ENCODE assay signal across 22 cellular contexts in the genomic region with DNA sequence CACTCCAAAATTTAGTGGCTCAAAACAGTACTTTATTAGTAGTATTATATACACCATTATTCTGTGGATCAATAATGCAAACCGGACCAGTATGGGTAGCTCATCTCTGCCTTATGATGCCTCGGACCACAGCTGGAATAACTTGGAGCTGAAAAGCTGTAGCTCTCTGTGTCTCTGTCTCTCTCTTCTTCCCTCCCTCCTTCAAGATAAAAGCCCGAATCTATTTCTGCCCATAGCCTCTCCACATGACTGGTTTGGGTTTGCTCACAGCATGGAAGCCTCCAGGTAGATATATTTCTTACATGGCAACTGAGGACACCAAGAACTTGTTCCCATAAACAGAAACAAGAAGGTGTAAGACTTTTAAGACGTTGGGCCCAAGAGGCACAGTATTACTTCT.
DNase-seq lines count a peak whose midpoint lies in the region; ATAC-seq, FAIRE-seq and TF ChIP-seq lines count a peak whose summit lies in the region.
"Had no signal": no experiment of that assay in that cellular context is flagged by ENCODE, and none has a peak within 500 bp of the region (broad histone marks: within the 10 kb centered on the region; RNA-seq: fewer than 3 reads in every experiment).

No MANE protein-coding gene starts in this region.

- no peak for DNase-seq in GM23248
- peak; percentile 52 for DNase-seq in NCI-H146 (lab: John Stamatoyannopoulos, UW)
- DNase-seq in H1 (ENCODE audit: low read depth in 1 of 2, low spot score in 2 of 2), result no peak
- DNase-seq in smooth muscle cell (lab: John Stamatoyannopoulos, UW; ENCODE audit: unreplicated experiment), result no peak
- no peak for DNase-seq in activated CD4-positive, alpha-beta T cell treated with anti-CD3 and anti-CD28 coated beads, Interleukin-2, amount 50 U/mL, for 4 hours
- DNase-seq in ovary, result no peak
- no peak for DNase-seq in stimulated activated naive CD8-positive, alpha-beta T cell treated with anti-CD3 and anti-CD28 coated beads, Interleukin-15, amount 100 ng/mL, for 72 hours
- DNase-seq: AML-193; CD4-positive, alpha-beta T cell; GDM1; MG63; NCI-H1105 treated with DMSO at 0.1 percent for 48 hours; NCI-H1694; NCI-H2029 treated with DMSO at 0.1 percent for 48 hours; NCI-H446 treated with DMSO at 0.1 percent for 48 hours; NCI-H526; Peyer's patch; SHP77 treated with DMSO at 0.1 percent for 48 hours had no signal

- no peaks in the 10 kb centered on the region for H3K9me2 ChIP-seq in GM23248 (ENCODE audit: insufficient read depth)

- no peak for ATAC-seq in stimulated activated naive CD8-positive, alpha-beta T cell treated with anti-CD3 and anti-CD28 coated beads, Interleukin-15, amount 100 ng/mL, for 72 hours
- ATAC-seq: GM12878 had no signal

- TF ChIP-seq EP300 in H1 (IDR thresholded peaks at IDR 0.05; ENCODE audit: borderline replicate concordance in 1 of 2, low read depth in 2 of 2, low read length in 2 of 2), result no peak
- no peak for TF ChIP-seq EP300 in ovary (IDR thresholded peaks at IDR 0.05)

- H4K91ac ChIP-seq in H1 (replicated peaks; ENCODE audit: insufficient read length, low read length), result no peak overlapping the region

- no peak overlapping the region for H2BK5ac ChIP-seq in H1 (ENCODE audit: low read depth, low read length)

- H3K79me1 ChIP-seq in H1 (ENCODE audit: low read depth, low read length), result no peaks in the 10 kb centered on the region

- H2BK120ac ChIP-seq in H1 (replicated peaks; ENCODE audit: low read depth, low read length), result no peak overlapping the region

- H2AK5ac ChIP-seq in H1 (ENCODE audit: low read depth, low read length), result no peak overlapping the region

- H3K27me3 Mint-ChIP-seq in stimulated activated naive CD8-positive, alpha-beta T cell treated with anti-CD3 and anti-CD28 coated beads, Interleukin-15, amount 100 ng/mL, for 72 hours, result peaks cover 38% of the 10 kb centered on the region
- H3K27me3 Mint-ChIP-seq: CD4-positive, alpha-beta T cell had no signal

- H3K4ac ChIP-seq in H1 (replicated peaks; ENCODE audit: insufficient read length, low read depth, low read length), result no peak overlapping the region

- in situ Hi-C loops in GM23248 (cut with MboI), result no loop called here

- no peak overlapping the region for H4K8ac ChIP-seq in H1 (ENCODE audit: extremely low read depth, insufficient read depth, low read length)

- TF ChIP-seq POLR2A in H1 (IDR thresholded peaks at IDR 0.05; ENCODE audit: control extremely low read depth in 1 of 2, low read depth in 2 of 2, low read length in 2 of 2), result no peak
- TF ChIP-seq POLR2A in ovary (IDR thresholded peaks at IDR 0.05), result no peak

- no peak overlapping the region for H3K18ac ChIP-seq in H1 (ENCODE audit: extremely low read depth, low read length)

- intact Hi-C loops in ovary (cut with DNase I), result no loop called here

- no peak overlapping the region for H3K56ac ChIP-seq in H1 (replicated peaks; ENCODE audit: insufficient read length, low read depth, low read length)

- no peak overlapping the region for H3K27ac ChIP-seq in GM23248
- H3K27ac ChIP-seq in H1 (ENCODE audit: low read depth, low read length), result no peak overlapping the region
- peak overlapping the region; percentile 54 for H3K27ac ChIP-seq in smooth muscle cell (ENCODE audit: low read depth)
- H3K27ac ChIP-seq in ovary, result no peak overlapping the region
- H3K27ac ChIP-seq: BLaER1 treated with 17β-estradiol and CSF1 and Interleukin-3, amounts not matched to agents 10 nM and 100 nM; Peyer's patch had no signal

- no peaks in the 10 kb centered on the region for H3K36me3 ChIP-seq in GM23248 (ENCODE audit: low read depth)
- H3K36me3 ChIP-seq in H1 (ENCODE audit: control insufficient read depth in 2 of 4, insufficient read depth in 4 of 4, low read length in 3 of 4), result no peaks in the 10 kb centered on the region
- H3K36me3 ChIP-seq in smooth muscle cell (ENCODE audit: low read depth), result no peaks in the 10 kb centered on the region
- no peaks in the 10 kb centered on the region for H3K36me3 ChIP-seq in ovary
- H3K36me3 ChIP-seq: BLaER1 treated with 17β-estradiol and CSF1 and Interleukin-3, amounts not matched to agents 10 nM and 100 nM; MG63; Peyer's patch had no signal

- H2BK20ac ChIP-seq in H1 (ENCODE audit: low read length), result 0 out of 2 replicates have a peak overlapping the region, but pooled peaks have one; percentile 27

- CTCF ChIA-PET in H1 (lab: Charles Lee; ENCODE audit: partially characterized antibody), result interaction anchor here (0.7 to 1.5 kb wide), 3 partner anchors 18 to 53 kb away, joined by 3 read pairs; no protein-coding TSS in a partner anchor

- no peaks in the 10 kb centered on the region for H4K20me1 ChIP-seq in GM23248 (ENCODE audit: insufficient read depth)
- no peaks in the 10 kb centered on the region for H4K20me1 ChIP-seq in H1 (replicated peaks in 1 of 2; ENCODE audit: control insufficient read depth in 1 of 2, insufficient read depth in 2 of 2, low read length in 2 of 2)
- no peaks in the 10 kb centered on the region for H4K20me1 ChIP-seq in smooth muscle cell (ENCODE audit: low read depth)
- H4K20me1 ChIP-seq: BLaER1 treated with 17β-estradiol and CSF1 and Interleukin-3, amounts not matched to agents 10 nM and 100 nM had no signal

- no peaks in the 10 kb centered on the region for H3K9me3 ChIP-seq in GM23248 (ENCODE audit: low read depth)
- H3K9me3 ChIP-seq in H1 (ENCODE audit: insufficient read depth in 2 of 2, low read depth in 1 of 2, low read length in 1 of 2), result no peaks in the 10 kb centered on the region
- no peaks in the 10 kb centered on the region for H3K9me3 ChIP-seq in smooth muscle cell (replicated peaks; ENCODE audit: low read depth)
- no peaks in the 10 kb centered on the region for H3K9me3 ChIP-seq in ovary
- H3K9me3 ChIP-seq: MG63, Peyer's patch had no signal

- H3K4me1 ChIP-seq in GM23248 (ENCODE audit: insufficient read depth) (peaks cover 5% of the 10 kb centered on the region; the same call in 1 of the 2 replicates), H1 (replicated peaks in 1 of 4; ENCODE audit: control insufficient read depth in 3 of 4, insufficient read depth in 4 of 4, low read length in 3 of 4) (peaks cover 3 to 6% (median 5%) of the 10 kb centered on the region in 4 experiments; a peak in 4 of 7 replicates), smooth muscle cell (ENCODE audit: low read depth) (peaks cover 3% of the 10 kb centered on the region), ovary (ENCODE audit: insufficient read depth) (no peaks in the 10 kb centered on the region)
- H3K4me1 ChIP-seq: BLaER1 treated with 17β-estradiol and CSF1 and Interleukin-3, amounts not matched to agents 10 nM and 100 nM; Peyer's patch had no signal

- H3K23me2 ChIP-seq in H1 (ENCODE audit: low read depth, low read length), result no peaks in the 10 kb centered on the region; the same call in 1 of the 2 replicates

- H4K5ac ChIP-seq in H1 (ENCODE audit: insufficient read length, low read depth, low read length), result no peak overlapping the region

- no peak for TF ChIP-seq CTCF in H1 (IDR thresholded peaks at IDR 0.05; ENCODE audit: control extremely low read depth in 1 of 3, insufficient read depth in 1 of 3, low read depth in 1 of 3, low read length in 3 of 3)
- no peak for TF ChIP-seq CTCF in smooth muscle cell (IDR thresholded peaks at IDR 0.05; ENCODE audit: borderline replicate concordance, insufficient read depth, poor library complexity, severe bottlenecking)
- TF ChIP-seq CTCF in ovary (IDR thresholded peaks at IDR 0.05), result no peak

- no peak for FAIRE-seq in H1 (lab: Jason Lieb, UNC)
- FAIRE-seq: A204.1, GM12878, H54 had no signal

- 0 out of 2 replicates have a peak overlapping the region, but pooled peaks have one; percentile 22 for H2AFZ ChIP-seq in GM23248
- peak overlapping the region; percentile 78; the same call in 1 of the 2 replicates for H2AFZ ChIP-seq in H1 (ENCODE audit: low read length)
- H2AFZ ChIP-seq in smooth muscle cell (ENCODE audit: low read depth), result no peak overlapping the region

- H3K9ac ChIP-seq in GM23248 (no peak overlapping the region), H1 (replicated peaks in 1 of 4; ENCODE audit: extremely low read depth in 1 of 4, low read depth in 3 of 4, low read length in 3 of 4) (no peak overlapping the region), smooth muscle cell (ENCODE audit: low read depth) (no peak overlapping the region)
- H3K9ac ChIP-seq: BLaER1 treated with 17β-estradiol and CSF1 and Interleukin-3, amounts not matched to agents 10 nM and 100 nM had no signal

- H3K4me3 ChIP-seq in GM23248 (no peak overlapping the region), H1 (ENCODE audit: extremely low read depth in 1 of 4, insufficient read depth in 2 of 4, low read depth in 3 of 4, low read length in 4 of 4) (peak overlapping the region in 1 of 4 experiments; percentile 28; a peak in 1 of 8 replicates), smooth muscle cell (no peak overlapping the region), ovary (no peak overlapping the region)
- H3K4me3 ChIP-seq: BLaER1 treated with 17β-estradiol and CSF1 and Interleukin-3, amounts not matched to agents 10 nM and 100 nM; GM12878; MG63; Peyer's patch had no signal

- no peaks in the 10 kb centered on the region for H3K27me3 ChIP-seq in GM23248 (replicated peaks; ENCODE audit: insufficient read depth)
- H3K27me3 ChIP-seq in H1 (replicated peaks in 1 of 4; ENCODE audit: control insufficient read depth in 3 of 4, extremely low read depth in 1 of 4, insufficient read depth in 3 of 4, low read length in 3 of 4), result no peaks in the 10 kb centered on the region
- H3K27me3 ChIP-seq in smooth muscle cell (ENCODE audit: low read depth), result no peaks in the 10 kb centered on the region
- no peaks in the 10 kb centered on the region for H3K27me3 ChIP-seq in ovary
- H3K27me3 ChIP-seq: BLaER1 treated with 17β-estradiol and CSF1 and Interleukin-3, amounts not matched to agents 10 nM and 100 nM; MG63; Peyer's patch had no signal

- no peak overlapping the region for H2BK15ac ChIP-seq in H1 (ENCODE audit: low read length)

- H3K4me2 ChIP-seq in GM23248 (ENCODE audit: unreplicated experiment) (no peak overlapping the region), H1 (ENCODE audit: insufficient read depth in 1 of 2, low read depth in 2 of 2, low read length in 2 of 2) (peak overlapping the region; percentile 52 to 69; a peak in 3 of 4 replicates), smooth muscle cell (no peak overlapping the region)
- H3K4me2 ChIP-seq: BLaER1 treated with 17β-estradiol and CSF1 and Interleukin-3, amounts not matched to agents 10 nM and 100 nM had no signal

- no peaks in the 10 kb centered on the region for H3K9me3 Mint-ChIP-seq in stimulated activated naive CD8-positive, alpha-beta T cell treated with anti-CD3 and anti-CD28 coated beads, Interleukin-15, amount 100 ng/mL, for 72 hours

- 54 to 64% methylated on average over 4 of the region's 4 CpGs for WGBS in GM23248 (ENCODE audit: low coverage in 1 of 2, low lambda C conversion rate in 2 of 2, missing lambda C conversion rate in 2 of 2), 2 experiments
- 73% methylated on average over 4 of the region's 4 CpGs; no CpG with 5 or more reads in 1 of the 2 experiments for WGBS in H1 (ENCODE audit: extremely low coverage in 1 of 2, insufficient coverage in 1 of 2, insufficient read length in 1 of 2, insufficient replicate concordance in 2 of 2, low coverage in 1 of 2, low lambda C conversion rate in 2 of 2, missing lambda C conversion rate in 1 of 2), 2 experiments
- WGBS in smooth muscle cell (ENCODE audit: low lambda C conversion rate), result 76% methylated on average over 4 of the region's 4 CpGs
- 68 to 74% (median 71%) methylated on average over 4 of the region's 4 CpGs for WGBS in ovary, 3 donors

- no peak overlapping the region for H2BK12ac ChIP-seq in H1 (ENCODE audit: low read depth, low read length)

- no peaks in the 10 kb centered on the region; the same call in 1 of the 2 replicates for H3F3A ChIP-seq in GM23248 (ENCODE audit: insufficient read depth)
- no peaks in the 10 kb centered on the region for H3F3A ChIP-seq in smooth muscle cell (ENCODE audit: low read depth)

- no peak overlapping the region for H3K27ac Mint-ChIP-seq in stimulated activated naive CD8-positive, alpha-beta T cell treated with anti-CD3 and anti-CD28 coated beads, Interleukin-15, amount 100 ng/mL, for 72 hours
- H3K27ac Mint-ChIP-seq: CD4-positive, alpha-beta T cell had no signal

- H3K4me3 Mint-ChIP-seq in stimulated activated naive CD8-positive, alpha-beta T cell treated with anti-CD3 and anti-CD28 coated beads, Interleukin-15, amount 100 ng/mL, for 72 hours, result no peak overlapping the region
- H3K4me3 Mint-ChIP-seq: CD4-positive, alpha-beta T cell had no signal

- H3K4me1 Mint-ChIP-seq in stimulated activated naive CD8-positive, alpha-beta T cell treated with anti-CD3 and anti-CD28 coated beads, Interleukin-15, amount 100 ng/mL, for 72 hours, result no peaks in the 10 kb centered on the region

- H3K14ac ChIP-seq in H1 (ENCODE audit: insufficient read length), result no peak overlapping the region

- no peak overlapping the region for H3K23ac ChIP-seq in H1 (ENCODE audit: insufficient read length)

- no peaks in the 10 kb centered on the region for H3K79me2 ChIP-seq in GM23248 (ENCODE audit: insufficient read depth)
- no peaks in the 10 kb centered on the region for H3K79me2 ChIP-seq in H1 (ENCODE audit: control insufficient read depth in 1 of 2, insufficient read depth in 2 of 2, low read length in 2 of 2)
- no peaks in the 10 kb centered on the region for H3K79me2 ChIP-seq in smooth muscle cell (ENCODE audit: low read depth)

- POLR2A ChIA-PET in H1 (lab: Charles Lee; ENCODE audit: partially characterized antibody), result interaction anchor here (2.4 kb wide), 1 partner anchor 15 kb away, joined by 8 read pairs; no protein-coding TSS in a partner anchor

- no peak for TF ChIP-seq RAD21 in H1 (IDR thresholded peaks at IDR 0.05 in 1 of 2, conservative IDR thresholded peaks at IDR 0.05 in 1 of 2; ENCODE audit: low read depth in 2 of 2, low read length in 2 of 2)

Comparison
In these comparisons a context has a peak if more than half of its experiments do, and no peak if none do; other contexts are left out.
1. H3K4me2 ChIP-seq: peak in H1 (2 of 2); none in GM23248 (single experiment) and smooth muscle cell (single experiment).